Comparison of ENCODE assay signal across 16 cellular contexts in genomic region chr22:24446291-24446611, GRCh38. TPM values are rescaled to one million over a fixed set of nuclear protein-coding genes. Genes with fewer than 3 reads are reported as not detected.
DNase-seq lines count a peak whose midpoint lies in the region; ATAC-seq and TF ChIP-seq lines count a peak whose summit lies in the region.
"Had no signal": no experiment of that assay in that cellular context is flagged by ENCODE, and none has a peak within 500 bp of the region (broad histone marks: within the 10 kb centered on the region; RNA-seq: fewer than 3 reads in every experiment).

No MANE protein-coding gene starts in this region.

- DNase-seq in activated naive CD4-positive, alpha-beta T cell treated with anti-CD3 and anti-CD28 coated beads, Interleukin-2, amount 50 U/mL, for 72 hours (ENCODE audit: low spot score in 2 of 2), result no peak
- no peak for DNase-seq in activated naive CD4-positive, alpha-beta T cell treated with Interleukin-2 at 50 U/mL for 16 hours
- no peak for DNase-seq in CD4-positive, alpha-beta T cell
- peak in 1 of 61 donors; percentile 60 for DNase-seq in caudate nucleus (lab: John Stamatoyannopoulos, UW)
- no peak for DNase-seq in smooth muscle cell (lab: John Stamatoyannopoulos, UW; ENCODE audit: unreplicated experiment)
- DNase-seq in sigmoid colon, result no peak
- no peak for DNase-seq in NCI-H774 (lab: John Stamatoyannopoulos, UW)
- DNase-seq in sciatic nerve (ENCODE audit: low spot score), result no peak
- DNase-seq: Caco-2, DMS153, EL, NCI-H1048, NCI-H2081 had no signal

- CTCF ChIA-PET in CD4-positive, alpha-beta T cell (lab: Charles Lee), result interaction anchor here (1.4 kb wide), 1 partner anchor 9 kb away, joined by 3 read pairs; no protein-coding TSS in a partner anchor

- no peak for TF ChIP-seq CTCF in CD4-positive, alpha-beta T cell (IDR thresholded peaks at IDR 0.05)
- TF ChIP-seq CTCF in smooth muscle cell (IDR thresholded peaks at IDR 0.05; ENCODE audit: borderline replicate concordance, insufficient read depth, poor library complexity, severe bottlenecking) (no peak), sigmoid colon (IDR thresholded peaks at IDR 0.05) (no peak)

- H3K4me1 ChIP-seq in smooth muscle cell (ENCODE audit: low read depth) (peaks cover 11% of the 10 kb centered on the region), sigmoid colon (no peaks in the 10 kb centered on the region)
- H3K4me1 ChIP-seq: A549, Caco-2 had no signal

- H3K4me2 ChIP-seq in smooth muscle cell, result peak overlapping the region; percentile 16
- H3K4me2 ChIP-seq: A549, KMS-11 had no signal

- TF ChIP-seq EP300 in sigmoid colon (IDR thresholded peaks at IDR 0.05), result no peak

- H4K20me1 ChIP-seq in smooth muscle cell (ENCODE audit: low read depth), result no peaks in the 10 kb centered on the region

- intact Hi-C loops in CD4-positive, alpha-beta T cell (cut with DNase I, micrococcal nuclease), result no loop called here
- intact Hi-C loops in sigmoid colon (cut with DNase I) (no loop called here), sciatic nerve (cut with DNase I) (no loop called here)

- peaks cover 7% of the 10 kb centered on the region for H3K9me3 ChIP-seq in CD4-positive, alpha-beta T cell (ENCODE audit: control insufficient read depth, low read length)
- H3K9me3 ChIP-seq in smooth muscle cell (replicated peaks; ENCODE audit: low read depth) (no peaks in the 10 kb centered on the region), sigmoid colon (peaks cover 0 to 3% (median under 1%) of the 10 kb centered on the region in 4 donors)
- H3K9me3 ChIP-seq: A549, Caco-2 had no signal

- no peaks in the 10 kb centered on the region for H3K79me2 ChIP-seq in smooth muscle cell (ENCODE audit: low read depth)

- no peaks in the 10 kb centered on the region for H3K9me3 Mint-ChIP-seq in activated naive CD4-positive, alpha-beta T cell treated with anti-CD3 and anti-CD28 coated beads, Interleukin-2, amount 50 U/mL, for 72 hours
- no peaks in the 10 kb centered on the region for H3K9me3 Mint-ChIP-seq in CD4-positive, alpha-beta T cell

- POLR2A ChIA-PET in CD4-positive, alpha-beta T cell (lab: Charles Lee), result interaction anchor here (1.3 to 1.6 kb wide), 2 partner anchors 11 to 22 kb away, joined by 3 to 5 read pairs; no protein-coding TSS in a partner anchor

- no peak overlapping the region for H2AFZ ChIP-seq in smooth muscle cell (ENCODE audit: low read depth)

- 47% methylated on average over 3 of the region's 3 CpGs for WGBS in smooth muscle cell (ENCODE audit: low lambda C conversion rate)
- WGBS in sigmoid colon, 2 donors, result 90 to 93% methylated on average over 3 of the region's 3 CpGs

- H3K36me3 ChIP-seq in smooth muscle cell (ENCODE audit: low read depth) (no peaks in the 10 kb centered on the region), sigmoid colon (peaks cover 0 to 4% (median 0%) of the 10 kb centered on the region in 4 donors)

- H3K36me3 Mint-ChIP-seq in activated naive CD4-positive, alpha-beta T cell treated with anti-CD3 and anti-CD28 coated beads, Interleukin-2, amount 50 U/mL, for 72 hours, result peaks cover 1 to 4% of the 10 kb centered on the region in 2 donors
- H3K36me3 Mint-ChIP-seq in CD4-positive, alpha-beta T cell (ENCODE audit: low read depth), result peaks cover 39% of the 10 kb centered on the region

- peaks cover 16% of the 10 kb centered on the region for H3K4me1 Mint-ChIP-seq in CD4-positive, alpha-beta T cell (ENCODE audit: low read depth)

- no peak for ATAC-seq in activated naive CD4-positive, alpha-beta T cell treated with anti-CD3 and anti-CD28 coated beads, Interleukin-2, amount 50 U/mL, for 72 hours
- no peak for ATAC-seq in CD4-positive, alpha-beta T cell (ENCODE audit: poor library complexity)
- ATAC-seq in sciatic nerve, result no peak
- ATAC-seq: A549 had no signal

- no peak for TF ChIP-seq POLR2A in sigmoid colon (IDR thresholded peaks at IDR 0.05)

- H3F3A ChIP-seq in smooth muscle cell (ENCODE audit: low read depth), result no peaks in the 10 kb centered on the region

- H3K4me3 ChIP-seq in smooth muscle cell (no peak overlapping the region), sigmoid colon (no peak overlapping the region)
- H3K4me3 ChIP-seq: A549 had no signal

- peak overlapping the region; percentile 37 to 44 for H3K27ac Mint-ChIP-seq in activated naive CD4-positive, alpha-beta T cell treated with anti-CD3 and anti-CD28 coated beads, Interleukin-2, amount 50 U/mL, for 72 hours
- H3K27ac Mint-ChIP-seq in CD4-positive, alpha-beta T cell, result peak overlapping the region; percentile 27

- H3K27me3 Mint-ChIP-seq in CD4-positive, alpha-beta T cell, result no peaks in the 10 kb centered on the region

- H3K9ac ChIP-seq in smooth muscle cell (ENCODE audit: low read depth), result no peak overlapping the region
- H3K9ac ChIP-seq: KMS-11 had no signal

- H3K27ac ChIP-seq in CD4-positive, alpha-beta T cell (ENCODE audit: low read depth, low read length), result no peak overlapping the region
- H3K27ac ChIP-seq in caudate nucleus (ENCODE audit: low read depth, low read length), result peak overlapping the region; percentile 33
- no peak overlapping the region for H3K27ac ChIP-seq in smooth muscle cell (ENCODE audit: low read depth)
- H3K27ac ChIP-seq in sigmoid colon, result no peak overlapping the region
- H3K27ac ChIP-seq: A549, KMS-11 had no signal

- H3K4me3 Mint-ChIP-seq in CD4-positive, alpha-beta T cell, result no peak overlapping the region
- H3K4me3 Mint-ChIP-seq: CD14-positive monocyte had no signal

- no peaks in the 10 kb centered on the region for H3K27me3 ChIP-seq in CD4-positive, alpha-beta T cell (ENCODE audit: control insufficient read depth, insufficient read depth, low read length)
- no peaks in the 10 kb centered on the region for H3K27me3 ChIP-seq in smooth muscle cell (ENCODE audit: low read depth)
- no peaks in the 10 kb centered on the region for H3K27me3 ChIP-seq in sigmoid colon

RNA-seq across cellular contexts. Expression of gene ADORA2A, which starts 18.9 kb away (rescaled TPM):
- total RNA-seq in activated naive CD4-positive, alpha-beta T cell treated with anti-CD3 and anti-CD28 coated beads, Interleukin-2, amount 50 U/mL, for 72 hours, result 10 to 100 TPM; 33.8 to 34.4 TPM
- 10 to 100 TPM; 15.5 to 16.4 TPM for total RNA-seq in CD4-positive, alpha-beta T cell
- total RNA-seq in smooth muscle cell, result 1.5 and 1.8 TPM in 2 replicates
- polyA plus RNA-seq in smooth muscle cell, result 1.6 and 3.8 TPM in 2 replicates
- 1 to 10 TPM; 2.1 to 5.3 (median 3.3) TPM for total RNA-seq in sigmoid colon
- polyA plus RNA-seq in sigmoid colon, result 1 to 10 TPM; 1.2 to 9.3 (median 1.8) TPM
- 8.4 TPM for total RNA-seq in sciatic nerve

RNA-seq across cellular contexts. Expression of gene UPB1, which starts 48.9 kb away (rescaled TPM):
- total RNA-seq in activated naive CD4-positive, alpha-beta T cell treated with anti-CD3 and anti-CD28 coated beads, Interleukin-2, amount 50 U/mL, for 72 hours, result under 1 TPM; 0.23 to 0.57 TPM
- total RNA-seq in CD4-positive, alpha-beta T cell, result 1 to 10 TPM; 2.7 to 3.7 TPM
- total RNA-seq in smooth muscle cell, result not detected in 2 replicates
- polyA plus RNA-seq in smooth muscle cell, result 0.21 and 0.38 TPM in 2 replicates
- total RNA-seq in sigmoid colon, result under 1 TPM in 2 of 4 donors, not detected in 2; 0.36 to 0.83 TPM
- under 1 TPM in 1 of 3 donors, not detected in 2; 0.28 TPM for polyA plus RNA-seq in sigmoid colon
- total RNA-seq in sciatic nerve, result 1.3 TPM
